In the genomic region with DNA sequence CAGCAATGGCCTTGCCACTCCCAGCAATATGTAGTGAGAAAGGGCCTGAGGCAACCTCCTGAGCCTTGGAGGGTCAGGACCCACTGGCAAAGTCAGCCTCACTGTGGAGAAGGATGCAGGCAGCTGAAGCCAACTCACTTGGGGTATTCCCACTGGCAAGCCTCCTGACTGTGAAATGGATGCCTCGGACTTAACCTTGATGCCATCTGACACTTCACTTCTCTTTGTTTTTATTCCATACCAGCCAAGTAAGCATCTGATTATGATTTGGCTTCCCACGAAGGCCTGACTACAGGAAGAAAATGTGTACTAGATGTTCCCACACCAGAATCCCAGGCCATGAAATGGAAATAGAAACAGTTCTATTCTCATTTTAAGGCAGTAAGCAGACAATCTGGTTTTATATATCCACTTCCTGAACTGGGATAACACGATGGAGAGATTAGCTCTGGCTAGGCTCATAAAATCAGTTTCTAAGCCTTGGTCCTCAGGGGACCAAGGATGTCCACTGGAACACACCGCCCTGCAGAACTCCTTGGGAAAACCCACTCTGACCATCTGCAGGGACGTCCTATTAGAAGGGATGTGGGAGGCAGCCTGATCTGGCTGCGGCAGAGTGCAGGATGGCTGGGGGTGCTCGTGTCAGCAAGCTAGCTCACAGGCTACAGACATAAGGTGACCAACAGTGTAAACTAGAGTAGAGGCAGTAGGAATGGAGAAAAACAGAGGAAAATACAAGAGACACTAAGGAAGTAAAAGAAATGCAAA, we compare ENCODE assay signal across 14 cellular contexts.
DNase-seq lines count a peak whose midpoint lies in the region; ATAC-seq and TF ChIP-seq lines count a peak whose summit lies in the region.
"Had no signal": no experiment of that assay in that cellular context is flagged by ENCODE, and none has a peak within 500 bp of the region (broad histone marks: within the 10 kb centered on the region; RNA-seq: fewer than 3 reads in every experiment).

No MANE protein-coding gene starts in this region.

- H3K4me3 Mint-ChIP-seq in activated CD8-positive, alpha-beta T cell treated with anti-CD3 and anti-CD28 coated beads for 36 hours = no peak overlapping the region
- H3K4me3 Mint-ChIP-seq in activated CD8-positive, alpha-beta T cell treated with anti-CD3 and anti-CD28 coated beads, Interleukin-2, amount 10 ng/mL, durations not matched to agents 7 days and 5 days = no peak overlapping the region
- H3K4me3 Mint-ChIP-seq: activated T-cell treated with anti-CD3 and anti-CD28 coated beads, Interleukin-2, amount 50 U/mL, for 24 hours had no signal

- no peak for ATAC-seq in activated CD8-positive, alpha-beta T cell treated with anti-CD3 and anti-CD28 coated beads for 36 hours
- no peak for ATAC-seq in activated CD8-positive, alpha-beta T cell treated with anti-CD3 and anti-CD28 coated beads, Interleukin-2, amount 10 ng/mL, durations not matched to agents 7 days and 5 days
- ATAC-seq: left lobe of liver had no signal

- H3K27ac Mint-ChIP-seq in activated CD8-positive, alpha-beta T cell treated with anti-CD3 and anti-CD28 coated beads for 36 hours = peak overlapping the region; percentile 55
- H3K27ac Mint-ChIP-seq in activated CD8-positive, alpha-beta T cell treated with anti-CD3 and anti-CD28 coated beads, Interleukin-2, amount 10 ng/mL, durations not matched to agents 7 days and 5 days = no peak overlapping the region
- H3K27ac Mint-ChIP-seq: activated T-cell treated with anti-CD3 and anti-CD28 coated beads, Interleukin-2, amount 50 U/mL, for 24 hours had no signal

- POLR2A ChIA-PET in activated CD8-positive, alpha-beta T cell treated with anti-CD3 and anti-CD28 coated beads for 36 hours (lab: Charles Lee) = no interaction called here
- POLR2A ChIA-PET in activated CD8-positive, alpha-beta T cell treated with anti-CD3 and anti-CD28 coated beads, Interleukin-2, amount 10 ng/mL, durations not matched to agents 7 days and 5 days (lab: Charles Lee) = interaction anchor here (0.7 kb wide), 1 partner anchor 138 kb away, joined by 3 read pairs; no protein-coding TSS in a partner anchor

- CTCF ChIA-PET in activated CD8-positive, alpha-beta T cell treated with anti-CD3 and anti-CD28 coated beads for 36 hours (lab: Charles Lee) = no interaction called here
- CTCF ChIA-PET in activated CD8-positive, alpha-beta T cell treated with anti-CD3 and anti-CD28 coated beads, Interleukin-2, amount 10 ng/mL, durations not matched to agents 7 days and 5 days (lab: Charles Lee) = no interaction called here

- no peaks in the 10 kb centered on the region for H3K9me3 Mint-ChIP-seq in activated CD8-positive, alpha-beta T cell treated with anti-CD3 and anti-CD28 coated beads for 36 hours
- no peaks in the 10 kb centered on the region for H3K9me3 Mint-ChIP-seq in activated CD8-positive, alpha-beta T cell treated with anti-CD3 and anti-CD28 coated beads, Interleukin-2, amount 10 ng/mL, durations not matched to agents 7 days and 5 days (ENCODE audit: insufficient read depth)
- H3K9me3 Mint-ChIP-seq: activated T-cell treated with anti-CD3 and anti-CD28 coated beads, Interleukin-2, amount 50 U/mL, for 24 hours had no signal

- H3K4me1 Mint-ChIP-seq in activated CD8-positive, alpha-beta T cell treated with anti-CD3 and anti-CD28 coated beads for 36 hours (ENCODE audit: low read depth) = peaks cover 35% of the 10 kb centered on the region
- H3K4me1 Mint-ChIP-seq in activated CD8-positive, alpha-beta T cell treated with anti-CD3 and anti-CD28 coated beads, Interleukin-2, amount 10 ng/mL, durations not matched to agents 7 days and 5 days (ENCODE audit: low read depth) = peaks cover 8% of the 10 kb centered on the region

- H3K36me3 Mint-ChIP-seq in activated CD8-positive, alpha-beta T cell treated with anti-CD3 and anti-CD28 coated beads for 36 hours (ENCODE audit: low read depth) = peaks cover 14% of the 10 kb centered on the region
- peaks cover 6% of the 10 kb centered on the region for H3K36me3 Mint-ChIP-seq in activated CD8-positive, alpha-beta T cell treated with anti-CD3 and anti-CD28 coated beads, Interleukin-2, amount 10 ng/mL, durations not matched to agents 7 days and 5 days (ENCODE audit: low read depth)

- intact Hi-C loops in activated CD8-positive, alpha-beta T cell treated with anti-CD3 and anti-CD28 coated beads for 36 hours (cut with micrococcal nuclease) = no loop called here

- no peak for DNase-seq in activated CD8-positive, alpha-beta T cell treated with anti-CD3 and anti-CD28 coated beads for 36 hours
- no peak for DNase-seq in activated CD8-positive, alpha-beta T cell treated with anti-CD3 and anti-CD28 coated beads, Interleukin-2, amount 10 ng/mL, durations not matched to agents 7 days and 5 days
- DNase-seq in cerebellar cortex (ENCODE audit: low spot score) (peak; percentile 95), lung microvascular endothelial cell (ENCODE audit: low read depth in 2 of 2) (peak; percentile 37 to 53), mesenteric fat pad (ENCODE audit: low spot score) (no peak), NCI-H226 (no peak)
- no peak for DNase-seq in activated naive CD4-positive, alpha-beta T cell treated with anti-CD3 and anti-CD28 coated beads, Interleukin-2, amount 50 U/mL, for 16 hours
- DNase-seq: activated T-cell treated with anti-CD3 and anti-CD28 coated beads, Interleukin-2, amount 50 U/mL, for 24 hours; DMS79; gastrocnemius medialis; NCI-H526 treated with DMSO at 0.1 percent for 48 hours; SHP77 had no signal

- TF ChIP-seq CTCF in activated CD8-positive, alpha-beta T cell treated with anti-CD3 and anti-CD28 coated beads for 36 hours (IDR thresholded peaks at IDR 0.05) = no peak

- H3K27me3 Mint-ChIP-seq in activated CD8-positive, alpha-beta T cell treated with anti-CD3 and anti-CD28 coated beads for 36 hours = no peaks in the 10 kb centered on the region
- no peaks in the 10 kb centered on the region for H3K27me3 Mint-ChIP-seq in activated CD8-positive, alpha-beta T cell treated with anti-CD3 and anti-CD28 coated beads, Interleukin-2, amount 10 ng/mL, durations not matched to agents 7 days and 5 days (ENCODE audit: low read depth)
- H3K27me3 Mint-ChIP-seq: activated T-cell treated with anti-CD3 and anti-CD28 coated beads, Interleukin-2, amount 50 U/mL, for 24 hours had no signal

- peak overlapping the region; percentile 97 for H3K27ac ChIP-seq in temporal lobe (ENCODE audit: low read depth, low read length)

Comparison
In these comparisons a context has a peak if more than half of its experiments do, and no peak if none do; other contexts are left out.
1. DNase-seq: peak in cerebellar cortex (single experiment) and lung microvascular endothelial cell (2 of 2); none in activated CD8-positive, alpha-beta T cell treated with anti-CD3 and anti-CD28 coated beads for 36 hours (single experiment), activated CD8-positive, alpha-beta T cell treated with anti-CD3 and anti-CD28 coated beads, Interleukin-2, amount 10 ng/mL, durations not matched to agents 7 days and 5 days (single experiment), mesenteric fat pad (single experiment), activated naive CD4-positive, alpha-beta T cell treated with anti-CD3 and anti-CD28 coated beads, Interleukin-2, amount 50 U/mL, for 16 hours (single experiment) and NCI-H226 (single experiment).